Comparison of ENCODE assay signal across 9 cellular contexts in genomic region chr1:181482521-181483083, GRCh38. TPM values are rescaled to one million over a fixed set of nuclear protein-coding genes. Genes with fewer than 3 reads are reported as not detected.
DNase-seq lines count a peak whose midpoint lies in the region; ATAC-seq and TF ChIP-seq lines count a peak whose summit lies in the region.
"Had no signal": no experiment of that assay in that cellular context is flagged by ENCODE, and none has a peak within 500 bp of the region (broad histone marks: within the 10 kb centered on the region; RNA-seq: fewer than 3 reads in every experiment).

No MANE protein-coding gene starts in this region.

- peak overlapping the region; percentile 33 for H3K4me3 Mint-ChIP-seq in stimulated activated naive CD8-positive, alpha-beta T cell treated with anti-CD3 and anti-CD28 coated beads, Interleukin-15, Interleukin-2, amounts not matched to agents 100 ng/mL and 50 ng/mL, for 24 hours

- peaks cover 24% of the 10 kb centered on the region for H3K4me1 Mint-ChIP-seq in stimulated activated naive CD8-positive, alpha-beta T cell treated with anti-CD3 and anti-CD28 coated beads, Interleukin-15, Interleukin-2, amounts not matched to agents 100 ng/mL and 50 ng/mL, for 24 hours (ENCODE audit: low read depth)

- no peaks in the 10 kb centered on the region for H3K36me3 Mint-ChIP-seq in stimulated activated naive CD8-positive, alpha-beta T cell treated with anti-CD3 and anti-CD28 coated beads, Interleukin-15, Interleukin-2, amounts not matched to agents 100 ng/mL and 50 ng/mL, for 24 hours (ENCODE audit: low read depth)

- no peak overlapping the region for H3K27ac Mint-ChIP-seq in stimulated activated naive CD8-positive, alpha-beta T cell treated with anti-CD3 and anti-CD28 coated beads, Interleukin-15, Interleukin-2, amounts not matched to agents 100 ng/mL and 50 ng/mL, for 24 hours

- intact Hi-C loops in left colon (cut with DNase I, micrococcal nuclease) = no loop called here

- H3K27me3 Mint-ChIP-seq in stimulated activated naive CD8-positive, alpha-beta T cell treated with anti-CD3 and anti-CD28 coated beads, Interleukin-15, Interleukin-2, amounts not matched to agents 100 ng/mL and 50 ng/mL, for 24 hours = peaks cover 67% of the 10 kb centered on the region

- ATAC-seq in GM21360 (IDR thresholded peaks at IDR 0.05; ENCODE audit: unreplicated experiment) = peak; percentile 42
- ATAC-seq in left colon = peak; percentile 89
- ATAC-seq in HG03457 (IDR thresholded peaks at IDR 0.05; ENCODE audit: unreplicated experiment) = no peak

- 0 out of 2 replicates have a peak, but pooled peaks have one; percentile 22 for TF ChIP-seq CTCF in LNCAP (IDR thresholded peaks at IDR 0.05)

- no peaks in the 10 kb centered on the region for H3K9me3 Mint-ChIP-seq in stimulated activated naive CD8-positive, alpha-beta T cell treated with anti-CD3 and anti-CD28 coated beads, Interleukin-15, Interleukin-2, amounts not matched to agents 100 ng/mL and 50 ng/mL, for 24 hours

- DNase-seq in DMS79 treated with DMSO at 0.1 percent for 48 hours (lab: John Stamatoyannopoulos, UW) = peak; percentile 59
- DNase-seq in astrocyte of the hippocampus (ENCODE audit: low read depth, low spot score) = peak; percentile 59
- peak in 1 of 2 donors; percentile 48 for DNase-seq in left colon
- DNase-seq in OCI-M1 (lab: John Stamatoyannopoulos, UW) = no peak

RNA-seq across cellular contexts. Expression of gene CACNA1E, which starts 0.7 kb away (rescaled TPM):
- under 1 TPM; 0.18 to 0.25 TPM for total RNA-seq in left colon
- total RNA-seq: fibroblast of lung had no signal
